In the genomic region with DNA sequence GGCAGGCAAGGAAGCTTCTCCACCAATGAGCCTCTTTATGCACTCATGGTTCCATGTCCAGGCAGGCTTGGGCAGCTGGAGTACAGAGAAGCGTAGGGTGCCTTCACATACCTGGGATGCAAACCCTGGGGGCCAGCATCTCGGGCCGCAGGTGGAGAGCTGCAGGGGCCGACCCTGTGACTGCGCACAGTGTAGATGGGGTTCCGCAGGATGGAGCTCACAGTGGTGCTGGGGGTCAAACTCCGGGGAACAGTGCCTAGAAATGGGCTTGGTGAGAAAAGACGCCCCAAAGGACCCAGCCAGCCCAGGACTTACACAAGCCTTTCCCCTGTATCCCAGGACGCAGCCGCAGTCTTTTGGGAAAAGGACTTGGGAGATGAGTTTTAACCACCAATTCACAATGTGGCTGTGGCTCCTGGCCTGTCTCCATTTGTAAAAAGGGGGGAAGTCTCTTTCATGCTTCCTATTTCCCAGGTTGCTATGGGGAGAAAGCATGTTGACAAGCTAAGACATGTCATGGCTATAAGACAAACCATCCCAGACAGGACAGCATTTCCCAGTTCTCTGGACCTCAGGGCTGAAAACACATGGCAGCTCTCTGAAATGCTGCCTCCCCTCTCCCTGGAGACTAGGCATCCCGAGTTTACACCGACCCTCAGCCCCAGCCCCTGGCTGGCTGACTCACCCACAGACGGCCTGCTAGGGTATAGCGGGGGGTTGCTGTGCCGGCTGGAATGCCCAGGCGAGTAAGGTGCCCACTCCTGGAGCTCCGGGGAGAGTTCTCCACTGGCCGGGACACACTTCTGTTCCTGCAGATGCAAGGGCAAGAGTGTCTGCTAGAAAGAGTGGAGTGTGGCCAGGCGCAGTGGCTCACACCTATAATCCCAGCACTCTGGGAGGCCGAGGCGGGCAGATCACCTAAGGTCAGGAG, we compare ENCODE assay signal across 27 cellular contexts.
"Had no signal": no experiment of that assay in that cellular context is flagged by ENCODE, and none has a peak within 500 bp of the region (broad histone marks: within the 10 kb centered on the region; RNA-seq: fewer than 3 reads in every experiment).

No MANE protein-coding gene starts in this region.

- H3K27ac Mint-ChIP-seq: activated naive CD4-positive, alpha-beta T cell treated with anti-CD3 and anti-CD28 coated beads for 36 hours; mesothelial cell of epicardium had no signal

- H3K4me2 ChIP-seq: SK-N-SH had no signal

- H3K36me3 Mint-ChIP-seq: activated naive CD8-positive, alpha-beta T cell treated with anti-CD3 and anti-CD28 coated beads, Interleukin-2, amount 10 ng/mL, durations not matched to agents 7 days and 5 days had no signal

- DNase-seq: activated CD4-positive, alpha-beta T cell treated with anti-CD3 and anti-CD28 coated beads for 1 hour; activated CD4-positive, alpha-beta T cell treated with anti-CD3 and anti-CD28 coated beads, Interleukin-2, amount 50 U/mL, for 4 hours; activated CD8-positive, alpha-beta memory T cell treated with anti-CD3 and anti-CD28 coated beads for 24 hours; activated CD8-positive, alpha-beta memory T cell treated with anti-CD3 and anti-CD28 coated beads, Interleukin-2, amount 50 U/mL, for 48 hours; activated naive CD4-positive, alpha-beta T cell treated with anti-CD3 and anti-CD28 coated beads for 36 hours; activated naive CD8-positive, alpha-beta T cell treated with anti-CD3 and anti-CD28 coated beads, Interleukin-2, amount 10 ng/mL, durations not matched to agents 7 days and 5 days; activated T-cell treated with anti-CD3 and anti-CD28 coated beads, Interleukin-2, amount 50 U/mL, for 4 hours; anterior cingulate cortex; body of pancreas; colonic mucosa; dorsolateral prefrontal cortex; effector memory CD8-positive, alpha-beta T cell; heart right ventricle; natural killer cell; retina; sigmoid colon; SK-N-SH; stimulated activated CD4-positive, alpha-beta T cell treated with anti-CD3 and anti-CD28 coated beads, Interleukin-2, amount 100 ng/mL, for 48 hours; stimulated activated naive CD4-positive, alpha-beta T cell; T-helper 9 cell; upper lobe of right lung had no signal

- ATAC-seq: activated T-cell treated with anti-CD3 and anti-CD28 coated beads, Interleukin-2, amount 50 U/mL, for 4 hours; body of pancreas; effector memory CD8-positive, alpha-beta T cell; heart right ventricle; left lobe of liver; natural killer cell; upper lobe of right lung had no signal

- H3K4me3 Mint-ChIP-seq: activated naive CD4-positive, alpha-beta T cell treated with anti-CD3 and anti-CD28 coated beads for 36 hours; activated naive CD8-positive, alpha-beta T cell treated with anti-CD3 and anti-CD28 coated beads, Interleukin-2, amount 10 ng/mL, durations not matched to agents 7 days and 5 days; activated T-cell treated with anti-CD3 and anti-CD28 coated beads, Interleukin-2, amount 50 U/mL, for 4 hours; central memory CD8-positive, alpha-beta T cell; effector memory CD8-positive, alpha-beta T cell; mesothelial cell of epicardium; natural killer cell had no signal

- H3K4me3 ChIP-seq: body of pancreas, colonic mucosa, dorsolateral prefrontal cortex, heart right ventricle, lung, sigmoid colon, thoracic aorta, upper lobe of right lung had no signal

- H3K27me3 Mint-ChIP-seq: activated naive CD8-positive, alpha-beta T cell treated with anti-CD3 and anti-CD28 coated beads, Interleukin-2, amount 10 ng/mL, durations not matched to agents 7 days and 5 days; central memory CD8-positive, alpha-beta T cell; effector memory CD8-positive, alpha-beta T cell; progenitor cell of endocrine pancreas had no signal

- H3K27ac ChIP-seq: body of pancreas, colonic mucosa, dorsolateral prefrontal cortex, heart right ventricle, sigmoid colon, thoracic aorta, upper lobe of right lung had no signal

- H3K9me3 Mint-ChIP-seq: activated naive CD4-positive, alpha-beta T cell treated with anti-CD3 and anti-CD28 coated beads for 36 hours; activated naive CD8-positive, alpha-beta T cell treated with anti-CD3 and anti-CD28 coated beads, Interleukin-2, amount 10 ng/mL, durations not matched to agents 7 days and 5 days; activated T-cell treated with anti-CD3 and anti-CD28 coated beads, Interleukin-2, amount 50 U/mL, for 4 hours; central memory CD8-positive, alpha-beta T cell; effector memory CD8-positive, alpha-beta T cell; mesothelial cell of epicardium; natural killer cell had no signal

- H3K4me1 Mint-ChIP-seq: central memory CD8-positive, alpha-beta T cell; mesothelial cell of epicardium; natural killer cell had no signal

- H3K4me1 ChIP-seq: body of pancreas, colonic mucosa, heart right ventricle, upper lobe of right lung had no signal

- H3K27me3 ChIP-seq: body of pancreas, colonic mucosa, dorsolateral prefrontal cortex, heart right ventricle, sigmoid colon, upper lobe of right lung had no signal

- H3K9me3 ChIP-seq: body of pancreas, colonic mucosa, heart right ventricle, sigmoid colon, SK-N-SH, thoracic aorta, upper lobe of right lung had no signal
